ENCODE assay signal across 2 cellular contexts in genomic region chr10:70736470-70736982, GRCh38.
TF ChIP-seq lines count a peak whose summit lies in the region.

No MANE protein-coding gene starts in this region.

TF ChIP-seq in IMR-90, 13 proteins besides CTCF, POLR2A, EP300 and RAD21:
- TF ChIP-seq USF2 (IDR thresholded peaks at IDR 0.05; ENCODE audit: low read depth, low read length) (no peak), RCOR1 (IDR thresholded peaks at IDR 0.05; ENCODE audit: insufficient replicate concordance, low read length) (no peak), SMC3 (IDR thresholded peaks at IDR 0.05; ENCODE audit: low read depth, low read length) (no peak), MAZ (IDR thresholded peaks at IDR 0.05; ENCODE audit: borderline replicate concordance, low read depth, low read length) (no peak), NFE2L2 (IDR thresholded peaks at IDR 0.05; ENCODE audit: low read depth, low read length) (no peak), MAFK (IDR thresholded peaks at IDR 0.05; ENCODE audit: low read depth, low read length) (no peak), RFX5 (IDR thresholded peaks at IDR 0.05; ENCODE audit: low read depth, low read length) (no peak), BHLHE40 (IDR thresholded peaks at IDR 0.05; ENCODE audit: low read depth, low read length) (no peak), MXI1 (IDR thresholded peaks at IDR 0.05; ENCODE audit: borderline replicate concordance, low read depth, low read length) (no peak), FOS (IDR thresholded peaks at IDR 0.05; ENCODE audit: low read depth, low read length) (no peak), CHD1 (IDR thresholded peaks at IDR 0.05; ENCODE audit: low read depth, low read length) (no peak)
- TF ChIP-seq, protein P1, sequence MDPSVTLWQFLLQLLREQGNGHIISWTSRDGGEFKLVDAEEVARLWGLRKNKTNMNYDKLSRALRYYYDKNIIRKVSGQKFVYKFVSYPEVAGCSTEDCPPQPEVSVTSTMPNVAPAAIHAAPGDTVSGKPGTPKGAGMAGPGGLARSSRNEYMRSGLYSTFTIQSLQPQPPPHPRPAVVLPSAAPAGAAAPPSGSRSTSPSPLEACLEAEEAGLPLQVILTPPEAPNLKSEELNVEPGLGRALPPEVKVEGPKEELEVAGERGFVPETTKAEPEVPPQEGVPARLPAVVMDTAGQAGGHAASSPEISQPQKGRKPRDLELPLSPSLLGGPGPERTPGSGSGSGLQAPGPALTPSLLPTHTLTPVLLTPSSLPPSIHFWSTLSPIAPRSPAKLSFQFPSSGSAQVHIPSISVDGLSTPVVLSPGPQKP (IDR thresholded peaks at IDR 0.05; ENCODE audit: borderline replicate concordance, low read depth, low read length): no peak

TF ChIP-seq in liver, 16 proteins besides CTCF, POLR2A, EP300 and RAD21:
- TF ChIP-seq HNF4A (conservative IDR thresholded peaks at IDR 0.05): peak; percentile 20 to 54
- no peak for TF ChIP-seq YY1 (IDR thresholded peaks at IDR 0.05)
